ENCODE assay signal across 8 cellular contexts in the genomic region with DNA sequence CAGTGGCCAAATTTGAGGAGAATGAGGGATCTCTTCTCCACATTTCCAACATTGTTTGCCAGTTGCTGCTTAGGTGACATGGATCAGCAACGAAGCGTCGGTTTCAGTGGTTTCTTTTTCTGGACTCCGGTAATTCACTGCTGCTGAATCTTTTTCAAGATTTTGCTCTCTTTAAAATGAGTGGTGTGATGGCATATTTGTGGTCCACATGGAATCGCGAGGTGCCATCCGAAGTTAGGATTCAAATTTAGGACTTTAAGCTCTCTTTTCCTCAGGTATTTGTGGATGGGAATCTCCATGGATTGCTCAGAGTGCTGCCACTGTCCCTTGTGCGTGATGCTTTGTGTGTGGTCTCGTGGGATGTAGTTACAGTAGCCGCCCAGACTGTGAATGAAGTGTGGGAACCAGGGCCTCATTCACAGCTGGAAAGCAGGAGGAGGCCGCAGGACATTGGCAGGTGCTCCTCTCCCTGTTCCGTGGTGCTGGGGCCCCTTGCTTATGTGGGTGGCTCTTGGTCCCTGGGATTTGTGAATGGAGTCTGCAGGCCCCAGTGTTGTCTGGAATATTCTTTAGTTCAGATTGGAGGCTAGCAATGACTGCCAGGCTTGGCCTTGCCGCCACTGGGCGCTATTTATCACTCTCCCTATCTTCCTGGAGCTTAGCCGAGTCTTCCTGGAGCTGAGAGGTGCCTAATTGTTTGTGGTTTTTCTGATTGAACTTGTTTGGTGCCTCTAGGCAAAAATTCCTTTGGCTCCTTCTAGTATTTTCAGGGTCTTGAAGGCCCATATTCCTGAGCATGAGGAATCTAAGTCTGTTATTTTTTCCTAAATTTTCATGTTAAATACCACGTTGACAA. TPM values are rescaled to one million over a fixed set of nuclear protein-coding genes. Genes with fewer than 3 reads are reported as not detected.
DNase-seq lines count a peak whose midpoint lies in the region; ATAC-seq, FAIRE-seq and TF ChIP-seq lines count a peak whose summit lies in the region.

No MANE protein-coding gene starts in this region.

- H3K9me3 ChIP-seq in CD4-positive, alpha-beta T cell (ENCODE audit: control insufficient read depth, low read length) = no peaks in the 10 kb centered on the region
- no peaks in the 10 kb centered on the region for H3K9me3 ChIP-seq in HCT116 (ENCODE audit: control insufficient read depth in 1 of 2, insufficient read depth in 1 of 2, low read depth in 1 of 2, low read length in 2 of 2)
- no peaks in the 10 kb centered on the region for H3K9me3 ChIP-seq in fibroblast of lung (ENCODE audit: control insufficient read depth, insufficient read depth, low read depth, low read length)
- no peaks in the 10 kb centered on the region for H3K9me3 ChIP-seq in pancreas

- H3K4me3 ChIP-seq in HCT116 (replicated peaks in 1 of 2; ENCODE audit: low read depth in 1 of 2, low read length in 2 of 2) (peak overlapping the region; percentile 80 to 92), fibroblast of lung (replicated peaks in 1 of 4; ENCODE audit: control extremely low read depth in 1 of 4, insufficient read depth in 1 of 4, low read depth in 3 of 4, low read length in 4 of 4) (peak overlapping the region; percentile 73 to 99 (median 92)), pancreas (peak overlapping the region; percentile 42 to 96 (median 94))

- TF ChIP-seq POLR2A in HCT116 (IDR thresholded peaks at IDR 0.05; ENCODE audit: borderline replicate concordance, extremely low read depth, insufficient read depth, insufficient read length) = no peak
- no peak for TF ChIP-seq POLR2A in H54 (IDR thresholded peaks at IDR 0.05; ENCODE audit: low read depth, low read length)

- no peak for ATAC-seq in CD4-positive, alpha-beta T cell (ENCODE audit: poor library complexity)
- ATAC-seq in HCT116 = no peak
- peak in 2 of 4 donors; percentile 4 to 8 for ATAC-seq in pancreas
- no peak for ATAC-seq in GM21526 (IDR thresholded peaks at IDR 0.05; ENCODE audit: low FRiP score, unreplicated experiment)

- H3K4me3 Mint-ChIP-seq in CD4-positive, alpha-beta T cell = peak overlapping the region; percentile 94

- H3K9me3 Mint-ChIP-seq in CD4-positive, alpha-beta T cell = no peaks in the 10 kb centered on the region

- TF ChIP-seq RAD21 in HCT116 (IDR thresholded peaks at IDR 0.05; ENCODE audit: low read depth) = no peak

- no peak for TF ChIP-seq CTCF in CD4-positive, alpha-beta T cell (IDR thresholded peaks at IDR 0.05)
- TF ChIP-seq CTCF in HCT116 (IDR thresholded peaks at IDR 0.05 in 2 of 3, conservative IDR thresholded peaks at IDR 0.05 in 1 of 3; ENCODE audit: borderline replicate concordance in 1 of 3, insufficient read depth in 1 of 3, low read depth in 2 of 3, low read length in 2 of 3) (no peak), fibroblast of lung (conservative IDR thresholded peaks at IDR 0.05 in 1 of 2, IDR thresholded peaks at IDR 0.05 in 1 of 2; ENCODE audit: low read depth in 1 of 2, low read length in 2 of 2) (peak in 1 of 2 donors; percentile 16), pancreas (IDR thresholded peaks at IDR 0.05) (no peak)

- peaks cover 83% of the 10 kb centered on the region for H3K79me2 ChIP-seq in HCT116 (ENCODE audit: insufficient read depth, low read length)
- H3K79me2 ChIP-seq in fibroblast of lung (ENCODE audit: control insufficient read depth, insufficient read depth, low read length) = peaks cover 68% of the 10 kb centered on the region

- 1 to 2% methylated on average over 16 of the region's 16 CpGs for WGBS in pancreas, 2 donors

- H3K9me2 ChIP-seq in HCT116 (ENCODE audit: insufficient read depth) = no peaks in the 10 kb centered on the region

- peaks cover 61% of the 10 kb centered on the region for H3K36me3 Mint-ChIP-seq in CD4-positive, alpha-beta T cell (ENCODE audit: low read depth)

- H3K9ac ChIP-seq in HCT116 (ENCODE audit: low read length) = peak overlapping the region; percentile 100
- H3K9ac ChIP-seq in fibroblast of lung (ENCODE audit: insufficient read depth, low read length) = peak overlapping the region; percentile 73

- FAIRE-seq in pancreas (lab: Jason Lieb, UNC) (no peak), H54 (lab: Jason Lieb, UNC) (no peak), GM19239 (lab: Jason Lieb, UNC) (no peak)

- RAD21 ChIA-PET in HCT116 (lab: Charles Lee; ENCODE audit: low non-redundant PET in 1 of 2, low total read pairs in 2 of 2, uncharacterized antibody in 2 of 2, unreplicated experiment in 2 of 2) = no interaction called here

- H3K36me3 ChIP-seq in HCT116 (ENCODE audit: control insufficient read depth in 1 of 2, insufficient read depth in 2 of 2, low read length in 2 of 2) = peaks cover 3 to 35% of the 10 kb centered on the region in 2 experiments
- peaks cover 4% of the 10 kb centered on the region for H3K36me3 ChIP-seq in fibroblast of lung (ENCODE audit: control insufficient read depth, insufficient read depth, low read length)
- H3K36me3 ChIP-seq in pancreas = no peaks in the 10 kb centered on the region

- H3K27ac Mint-ChIP-seq in CD4-positive, alpha-beta T cell = peak overlapping the region; percentile 92

- H3K27ac ChIP-seq in CD4-positive, alpha-beta T cell (ENCODE audit: low read depth, low read length) = peak overlapping the region; percentile 94
- H3K27ac ChIP-seq in HCT116 (ENCODE audit: low read depth, low read length) = peak overlapping the region; percentile 94
- peak overlapping the region; percentile 80 for H3K27ac ChIP-seq in fibroblast of lung (ENCODE audit: insufficient read depth, low read length)
- peak overlapping the region; percentile 22 to 95 (median 25) for H3K27ac ChIP-seq in pancreas

- CTCF ChIA-PET in CD4-positive, alpha-beta T cell (lab: Charles Lee) = interaction anchor here (0.6 to 1.1 kb wide), 3 partner anchors 11 to 108 kb away, joined by 3 to 5 read pairs (median 3); no protein-coding TSS in a partner anchor
- CTCF ChIA-PET in HCT116 (lab: Charles Lee) = interaction anchor here (1.0 kb wide), 1 partner anchor 74 kb away, joined by 3 read pairs; no protein-coding TSS in a partner anchor

- no peak overlapping the region for H2AFZ ChIP-seq in HCT116 (ENCODE audit: low read depth, low read length, poor library complexity, severe bottlenecking)
- H2AFZ ChIP-seq in fibroblast of lung (ENCODE audit: low read length) = no peak overlapping the region

- H3K4me1 ChIP-seq in HCT116 (ENCODE audit: control insufficient read depth in 1 of 2, insufficient read depth in 2 of 2, low read length in 2 of 2) = peaks cover 11 to 31% of the 10 kb centered on the region in 2 experiments
- H3K4me1 ChIP-seq in fibroblast of lung (ENCODE audit: control insufficient read depth, extremely low read depth, insufficient read depth, low read length) = peaks cover 2% of the 10 kb centered on the region
- peaks cover 4 to 21% (median 8%) of the 10 kb centered on the region in 3 donors for H3K4me1 ChIP-seq in pancreas

- H3K27me3 Mint-ChIP-seq in CD4-positive, alpha-beta T cell = peaks cover 4% of the 10 kb centered on the region

- H3K4me2 ChIP-seq in HCT116 (ENCODE audit: low read length) (peak overlapping the region; percentile 96), fibroblast of lung (ENCODE audit: extremely low read depth, insufficient read depth, low read length) (peak overlapping the region; percentile 99)

- H4K20me1 ChIP-seq in HCT116 (ENCODE audit: insufficient read depth) (peaks cover 36% of the 10 kb centered on the region; the same call in 1 of the 2 replicates), fibroblast of lung (ENCODE audit: control insufficient read depth, extremely low read depth, insufficient read depth, low read length) (peaks cover 3% of the 10 kb centered on the region)

- peaks cover 65% of the 10 kb centered on the region for H3K4me1 Mint-ChIP-seq in CD4-positive, alpha-beta T cell (ENCODE audit: low read depth)

- POLR2A ChIA-PET in CD4-positive, alpha-beta T cell (lab: Charles Lee) = interaction anchor here (1.0 to 1.3 kb wide), 3 partner anchors 47 to 180 kb away, joined by 4 to 5 read pairs (median 5); partner anchors contain the start of gene TMED1
- POLR2A ChIA-PET in HCT116 (lab: Charles Lee) = no interaction called here

- intact Hi-C loops in CD4-positive, alpha-beta T cell (cut with DNase I, micrococcal nuclease) = loop anchor here (2.0 to 10.0 kb wide), 3 partner anchors 45 to 181 kb away; partner anchors contain the start of genes KEAP1 (in 1 of the 2), QTRT1 (in 1 of the 2) and TMED1 (in 1 of the 2)
- intact Hi-C loops in HCT116 (cut with micrococcal nuclease) (no loop called here), pancreas (cut with DNase I) (no loop called here)

- no peak for DNase-seq in CD4-positive, alpha-beta T cell
- DNase-seq in HCT116 (ENCODE audit: low read depth, low spot score) = no peak
- peak; percentile 20 for DNase-seq in UCSD-AML1 (lab: John Stamatoyannopoulos, UW; ENCODE audit: unreplicated experiment)
- peak in 1 of 2 donors; percentile 42 for DNase-seq in fibroblast of lung (ENCODE audit: low read depth in 2 of 2)
- DNase-seq in pancreas = peak in 4 of 6 donors; percentile 46 to 65 (median 58)
- DNase-seq in H54 (ENCODE audit: insufficient read length, low spot score) = no peak
- no peak for DNase-seq in GM19239 (ENCODE audit: insufficient read length, low spot score)

- TSS peak; percentile 48 for BruUV-seq in HCT116 (replicated peaks; lab: Mats Ljungman, UMichigan)

- no peaks in the 10 kb centered on the region for H3K27me3 ChIP-seq in CD4-positive, alpha-beta T cell (ENCODE audit: control insufficient read depth, insufficient read depth, low read length)
- H3K27me3 ChIP-seq in HCT116 (ENCODE audit: insufficient read depth, low read length) (no peaks in the 10 kb centered on the region), fibroblast of lung (ENCODE audit: control insufficient read depth, insufficient read depth, low read length) (no peaks in the 10 kb centered on the region), pancreas (no peaks in the 10 kb centered on the region)

RNA-seq across cellular contexts. Expression of gene ILF3, which starts 1.5 kb away (rescaled TPM):
- 100 to 1,000 TPM; 464 to 491 TPM for total RNA-seq in CD4-positive, alpha-beta T cell
- total RNA-seq in HCT116 (2021; ENCODE audit: unreplicated experiment) (430 TPM), fibroblast of lung (55.0 and 78.4 TPM in 2 replicates), pancreas (100 to 1,000 TPM in 4 of 6 donors, 10 to 100 TPM in 2; 70.5 to 126 (median 109) TPM)
- polyA plus RNA-seq in HCT116 (2012) = 242 and 278 TPM in 2 replicates
- polyA plus RNA-seq in fibroblast of lung (109 and 163 TPM in 2 replicates), pancreas (100 to 1,000 TPM; 109 to 129 TPM)
- polyA plus RNA-seq in fibroblast of lung (2012) = 116 and 176 TPM in 2 replicates
- polyA minus RNA-seq in fibroblast of lung (ENCODE audit: low replicate concordance) = 87.4 and 143 TPM in 2 replicates

RNA-seq across cellular contexts. Expression of gene SLC44A2, which starts 30.3 kb away (rescaled TPM):
- 100 to 1,000 TPM; 151 to 168 TPM for total RNA-seq in CD4-positive, alpha-beta T cell
- total RNA-seq in HCT116 (2021; ENCODE audit: unreplicated experiment) = 90.9 TPM
- polyA plus RNA-seq in HCT116 (2012) = 62.0 and 79.9 TPM in 2 replicates
- total RNA-seq in fibroblast of lung = 25.9 and 91.3 TPM in 2 replicates
- polyA plus RNA-seq in fibroblast of lung = 96.9 and 173 TPM in 2 replicates
- 152 and 245 TPM in 2 replicates for polyA plus RNA-seq in fibroblast of lung (2012)
- 474 and 784 TPM in 2 replicates for polyA minus RNA-seq in fibroblast of lung (ENCODE audit: low replicate concordance)
- 10 to 100 TPM; 32.7 to 69.0 (median 48.4) TPM for total RNA-seq in pancreas
- 10 to 100 TPM; 42.8 to 61.5 TPM for polyA plus RNA-seq in pancreas

RNA-seq across cellular contexts. Expression of gene QTRT1, which starts 45.6 kb away (rescaled TPM):
- 10 to 100 TPM; 48.6 to 53.3 TPM for total RNA-seq in CD4-positive, alpha-beta T cell
- total RNA-seq in HCT116 (2021; ENCODE audit: unreplicated experiment) (54.6 TPM), fibroblast of lung (27.7 and 29.1 TPM in 2 replicates), pancreas (10 to 100 TPM; 42.5 to 70.7 (median 56.6) TPM)
- 57.8 and 69.3 TPM in 2 replicates for polyA plus RNA-seq in HCT116 (2012)
- polyA plus RNA-seq in fibroblast of lung (21.1 and 22.6 TPM in 2 replicates), pancreas (100 to 1,000 TPM; 410 to 432 TPM)
- polyA plus RNA-seq in fibroblast of lung (2012) = 33.6 and 39.4 TPM in 2 replicates
- 2.8 and 18.1 TPM in 2 replicates for polyA minus RNA-seq in fibroblast of lung (ENCODE audit: low replicate concordance)

Comparison
In these comparisons a context has a peak if more than half of its experiments do, and no peak if none do; other contexts are left out.
1. DNase-seq: peak in UCSD-AML1 (single experiment) and pancreas (4 of 6); none in CD4-positive, alpha-beta T cell (0 of 10), HCT116 (single experiment), H54 (single experiment) and GM19239 (single experiment).
2. H3K27ac ChIP-seq: peak in every context shown above with its lines; median percentile 94 in CD4-positive, alpha-beta T cell; 94 in HCT116; 80 in fibroblast of lung; 25 in pancreas.
3. intact Hi-C loops: an anchor here in CD4-positive, alpha-beta T cell (2.0 to 10.0 kb wide); none called in HCT116 and pancreas.
4. Peak in every context shown above with its lines, with median percentiles within 50 percentile points of each other: H3K4me3 ChIP-seq.